ENCODE assay signal across 11 cellular contexts in genomic region chr6:77463881-77464867, GRCh38. TPM values are rescaled to one million over a fixed set of nuclear protein-coding genes. Genes with fewer than 3 reads are reported as not detected.
A peak's percentile ranks its signal among the peaks of the same experiment; 100 is the strongest.
DNase-seq lines count a peak whose midpoint lies in the region; ATAC-seq, FAIRE-seq and TF ChIP-seq lines count a peak whose summit lies in the region.
"Had no signal": no experiment of that assay in that cellular context is flagged by ENCODE, and none has a peak within 500 bp of the region (broad histone marks: within the 10 kb centered on the region; RNA-seq: fewer than 3 reads in every experiment).

No MANE protein-coding gene starts in this region.

- H4K20me1 ChIP-seq in H1 (replicated peaks in 1 of 2; ENCODE audit: control insufficient read depth in 1 of 2, insufficient read depth in 2 of 2, low read length in 2 of 2) = no peaks in the 10 kb centered on the region

- H3K27ac ChIP-seq in heart right ventricle (no peak overlapping the region), H1 (ENCODE audit: low read depth, low read length) (no peak overlapping the region), mucosa of rectum (ENCODE audit: low read depth in 2 of 2, low read length in 2 of 2) (no peak overlapping the region), aorta (ENCODE audit: low read depth in 1 of 2, low read length in 2 of 2) (peak overlapping the region; percentile 5 to 39)

- peak overlapping the region; percentile 40; the same call in 1 of the 2 replicates for H3K18ac ChIP-seq in H1 (ENCODE audit: extremely low read depth, low read length)

- CTCF ChIA-PET in H1 (lab: Charles Lee; ENCODE audit: partially characterized antibody) = interaction anchor here (0.6 to 8.3 kb wide), 26 partner anchors 7 to 1882 kb away, joined by 3 to 112 read pairs (median 4); partner anchors contain the start of gene MEI4

- TF ChIP-seq RAD21 in H1 (IDR thresholded peaks at IDR 0.05 in 1 of 2, conservative IDR thresholded peaks at IDR 0.05 in 1 of 2; ENCODE audit: low read depth in 2 of 2, low read length in 2 of 2) = peak in 1 of 2 experiments; percentile 8; a peak in 1 of 4 replicates

- no peak overlapping the region for H2BK120ac ChIP-seq in H1 (replicated peaks; ENCODE audit: low read depth, low read length)

- peaks cover 38% of the 10 kb centered on the region for H3K23me2 ChIP-seq in H1 (ENCODE audit: low read depth, low read length)

- no peak overlapping the region for H3K14ac ChIP-seq in H1 (ENCODE audit: insufficient read length)

- no peak; a peak in 1 of 3 replicates for TF ChIP-seq POLR2A in H1 (IDR thresholded peaks at IDR 0.05; ENCODE audit: control extremely low read depth in 1 of 2, low read depth in 2 of 2, low read length in 2 of 2)

- H3K79me1 ChIP-seq in H1 (ENCODE audit: low read depth, low read length) = no peaks in the 10 kb centered on the region

- H2AK5ac ChIP-seq in H1 (ENCODE audit: low read depth, low read length) = no peak overlapping the region

- H4K91ac ChIP-seq in H1 (replicated peaks; ENCODE audit: insufficient read length, low read length) = no peak overlapping the region

- peak overlapping the region; percentile 86; the same call in 1 of the 2 replicates for H2BK12ac ChIP-seq in H1 (ENCODE audit: low read depth, low read length)

- H3K4me3 ChIP-seq in heart right ventricle (peak overlapping the region in 9 of 10 donors; percentile 18 to 55 (median 45)), H1 (ENCODE audit: extremely low read depth in 1 of 4, insufficient read depth in 2 of 4, low read depth in 3 of 4, low read length in 4 of 4) (peak overlapping the region; percentile 73 to 91 (median 86)), mucosa of rectum (ENCODE audit: low read length in 2 of 2) (peak overlapping the region; percentile 8 to 53), aorta (ENCODE audit: low read length in 2 of 2) (peak overlapping the region; percentile 19 to 75)

- H3K4ac ChIP-seq in H1 (replicated peaks; ENCODE audit: insufficient read length, low read depth, low read length) = no peak overlapping the region

- POLR2A ChIA-PET in H1 (lab: Charles Lee; ENCODE audit: partially characterized antibody) = interaction anchor here (1.1 to 1.3 kb wide), 2 partner anchors 11 to 103 kb away, joined by 3 read pairs; no protein-coding TSS in a partner anchor

- no peaks in the 10 kb centered on the region for H3K9me3 ChIP-seq in heart right ventricle
- no peaks in the 10 kb centered on the region for H3K9me3 ChIP-seq in H1 (ENCODE audit: insufficient read depth in 2 of 2, low read depth in 1 of 2, low read length in 1 of 2)
- no peaks in the 10 kb centered on the region for H3K9me3 ChIP-seq in mucosa of rectum (ENCODE audit: control insufficient read depth in 2 of 2, low read length in 2 of 2)
- H3K9me3 ChIP-seq in aorta (ENCODE audit: control insufficient read depth, low read length) = no peaks in the 10 kb centered on the region

- TF ChIP-seq EP300 in H1 (IDR thresholded peaks at IDR 0.05; ENCODE audit: borderline replicate concordance in 1 of 2, low read depth in 2 of 2, low read length in 2 of 2) = peak in 1 of 2 experiments; percentile 20; a peak in 1 of 3 replicates

- peak overlapping the region in 2 of 4 experiments; percentile 24 to 32; a peak in 3 of 7 replicates for H3K9ac ChIP-seq in H1 (replicated peaks in 1 of 4; ENCODE audit: extremely low read depth in 1 of 4, low read depth in 3 of 4, low read length in 3 of 4)
- no peak overlapping the region for H3K9ac ChIP-seq in mucosa of rectum (ENCODE audit: low read depth in 1 of 2, low read length in 2 of 2)

- H3K4me2 ChIP-seq in H1 (ENCODE audit: insufficient read depth in 1 of 2, low read depth in 2 of 2, low read length in 2 of 2) = peak overlapping the region; percentile 99 to 100

- peaks cover 0 to 32% (median 22%) of the 10 kb centered on the region in 9 donors for H3K4me1 ChIP-seq in heart right ventricle
- H3K4me1 ChIP-seq in H1 (replicated peaks in 1 of 4; ENCODE audit: control insufficient read depth in 3 of 4, insufficient read depth in 4 of 4, low read length in 3 of 4) = peaks cover 0 to 5% (median under 1%) of the 10 kb centered on the region in 4 experiments; a peak in 5 of 7 replicates
- H3K4me1 ChIP-seq in mucosa of rectum (ENCODE audit: control insufficient read depth in 2 of 2, insufficient read depth in 2 of 2, low read length in 2 of 2) = no peaks in the 10 kb centered on the region
- no peaks in the 10 kb centered on the region for H3K4me1 ChIP-seq in aorta (ENCODE audit: control insufficient read depth in 1 of 2, insufficient read depth in 2 of 2, low read length in 2 of 2)

- H2BK15ac ChIP-seq in H1 (ENCODE audit: low read length) = no peak overlapping the region

- H4K8ac ChIP-seq in H1 (ENCODE audit: extremely low read depth, insufficient read depth, low read length) = peak overlapping the region; percentile 48; the same call in 1 of the 2 replicates

- H3K56ac ChIP-seq in H1 (replicated peaks; ENCODE audit: insufficient read length, low read depth, low read length) = peak overlapping the region; percentile 66

- peak in 5 of 8 donors; percentile 10 to 51 (median 25) for ATAC-seq in heart right ventricle
- peak; percentile 59 for ATAC-seq in aorta (ENCODE audit: low FRiP score)
- no peak for ATAC-seq in GM18502 (IDR thresholded peaks at IDR 0.05; ENCODE audit: poor library complexity, unreplicated experiment)
- no peak for ATAC-seq in HG02981 (IDR thresholded peaks at IDR 0.05; ENCODE audit: unreplicated experiment)
- ATAC-seq: activated CD8-positive, alpha-beta T cell treated with anti-CD3 and anti-CD28 coated beads, Interleukin-2, amount 10 ng/mL, durations not matched to agents 7 days and 5 days had no signal

- H2AFZ ChIP-seq in H1 (ENCODE audit: low read length) = peak overlapping the region; percentile 96

- WGBS in heart right ventricle, 2 donors = 4% methylated on average over 56 to 61 of the region's 61 CpGs
- 1% methylated on average over 36 of the region's 61 CpGs; no CpG with 5 or more reads in 1 of the 2 experiments for WGBS in H1 (ENCODE audit: extremely low coverage in 1 of 2, insufficient coverage in 1 of 2, insufficient read length in 1 of 2, insufficient replicate concordance in 2 of 2, low coverage in 1 of 2, low lambda C conversion rate in 2 of 2, missing lambda C conversion rate in 1 of 2), 2 experiments
- WGBS in aorta, 2 donors = 3 to 5% methylated on average over 43 to 61 of the region's 61 CpGs

- no peak overlapping the region for H2BK20ac ChIP-seq in H1 (ENCODE audit: low read length)

- FAIRE-seq in H1 (lab: Jason Lieb, UNC) = no peak

- H3K27me3 ChIP-seq in heart right ventricle (peaks cover 4 to 74% (median 66%) of the 10 kb centered on the region in 7 donors), H1 (replicated peaks in 1 of 4; ENCODE audit: control insufficient read depth in 3 of 4, extremely low read depth in 1 of 4, insufficient read depth in 3 of 4, low read length in 3 of 4) (peaks cover 4 to 53% (median 46%) of the 10 kb centered on the region in 4 experiments), mucosa of rectum (ENCODE audit: control insufficient read depth in 2 of 2, insufficient read depth in 2 of 2, low read length in 2 of 2) (peaks cover 42 to 48% of the 10 kb centered on the region in 2 donors), aorta (ENCODE audit: control insufficient read depth in 1 of 2, insufficient read depth in 2 of 2, low read length in 1 of 2) (no peaks in the 10 kb centered on the region)

- H4K5ac ChIP-seq in H1 (ENCODE audit: insufficient read length, low read depth, low read length) = no peak overlapping the region

- H3K36me3 ChIP-seq in heart right ventricle (no peaks in the 10 kb centered on the region), H1 (ENCODE audit: control insufficient read depth in 2 of 4, insufficient read depth in 4 of 4, low read length in 3 of 4) (no peaks in the 10 kb centered on the region), mucosa of rectum (ENCODE audit: control insufficient read depth in 2 of 2, insufficient read depth in 2 of 2, low read length in 2 of 2) (no peaks in the 10 kb centered on the region), aorta (ENCODE audit: control insufficient read depth in 1 of 2, insufficient read depth in 2 of 2, low read length in 1 of 2) (no peaks in the 10 kb centered on the region)

- no peak overlapping the region for H3K23ac ChIP-seq in H1 (ENCODE audit: insufficient read length)

- no peak overlapping the region for H2BK5ac ChIP-seq in H1 (ENCODE audit: low read depth, low read length)

- no peak for DNase-seq in heart right ventricle
- no peak for DNase-seq in cardiac septum (ENCODE audit: low spot score)
- DNase-seq in H1 (ENCODE audit: low read depth in 1 of 2, low spot score in 2 of 2) = peak in 1 of 2 experiments; percentile 74
- peak; percentile 52 to 82 for DNase-seq in aorta
- DNase-seq in germinal center (ENCODE audit: low spot score) = no peak
- DNase-seq: activated CD8-positive, alpha-beta T cell treated with anti-CD3 and anti-CD28 coated beads, Interleukin-2, amount 10 ng/mL, durations not matched to agents 7 days and 5 days; C1 segment of cervical spinal cord; NCI-H1048 had no signal

- TF ChIP-seq CTCF in heart right ventricle (IDR thresholded peaks at IDR 0.05) = no peak
- TF ChIP-seq CTCF in H1 (IDR thresholded peaks at IDR 0.05; ENCODE audit: control extremely low read depth in 1 of 3, insufficient read depth in 1 of 3, low read depth in 1 of 3, low read length in 3 of 3) = no peak

- H3K79me2 ChIP-seq in H1 (ENCODE audit: control insufficient read depth in 1 of 2, insufficient read depth in 2 of 2, low read length in 2 of 2) = no peaks in the 10 kb centered on the region

- intact Hi-C loops in heart right ventricle (cut with DNase I) (loop anchor here in 1 of 10 donors (5.0 kb wide), 1 partner anchor 782 kb away; no protein-coding TSS in a partner anchor), cardiac septum (cut with DNase I) (loop anchor here (10.0 kb wide), 1 partner anchor 779 kb away; no protein-coding TSS in a partner anchor), aorta (cut with DNase I) (loop anchor here (5.0 to 10.0 kb wide), 6 partner anchors 579 to 1768 kb away; partner anchors contain the start of genes HMGN3 (in 1 of the 2) and PHIP (in 1 of the 2))

TF ChIP-seq in H1, 55 proteins besides CTCF, POLR2A, EP300 and RAD21 (continues in another document):
- TF ChIP-seq NRF1 (IDR thresholded peaks at IDR 0.05; ENCODE audit: low read depth, low read length) = no peak
- TF ChIP-seq BACH1 (IDR thresholded peaks at IDR 0.05; ENCODE audit: low read length) = no peak

RNA-seq across cellular contexts. Expression of gene HTR1B, which starts 0.9 kb away (rescaled TPM):
- total RNA-seq in heart right ventricle (under 1 TPM in 1 of 10 donors, not detected in 9; 0.13 TPM), cardiac septum (0.11 TPM), aorta (10 to 100 TPM in 1 of 2 donors, 1 to 10 TPM in 1; 6.6 to 17.5 TPM)
- polyA plus RNA-seq in heart right ventricle (under 1 TPM in 1 of 2 donors, not detected in 1; 0.12 TPM), H1 (2011; rRNA removed) (1.4 and 1.7 TPM in 2 replicates), aorta (1 to 10 TPM in 1 of 2 donors, under 1 TPM in 1; 0.50 to 7.2 TPM)
- 1.1 and 1.6 TPM in 2 replicates for total RNA-seq in H1 (2021; fragmentation: NEBNext Ultra II Directional; extraction: Animal tissue kit (Norgen Biotek cat#: 25700))
- polyA plus RNA-seq in H1 (2011; cell fraction: cytosol; rRNA removed) = 0.70 TPM
- polyA plus RNA-seq in H1 (2011; cell fraction: nucleus; rRNA removed) = 2.3 TPM
- 1.3 to 1.9 TPM (median 1.7 TPM) in 4 replicates for polyA plus RNA-seq in H1 (2012, experiment 1 of 2)
- 0.52 TPM for polyA plus RNA-seq in H1 (2012, experiment 2 of 2)
- 2.0 TPM for polyA plus RNA-seq in H1 (2013, experiment 1 of 2)
- polyA plus RNA-seq in H1 (2013, experiment 2 of 2) = 1.9 TPM
- 1.9 and 2.0 TPM in 2 replicates for polyA minus RNA-seq in H1 (2011; rRNA and poly(A)+ RNA removed)
- polyA minus RNA-seq in H1 (2011; cell fraction: cytosol; rRNA and poly(A)+ RNA removed) = not detected
- 1.9 TPM for polyA minus RNA-seq in H1 (2011; cell fraction: nucleus; rRNA and poly(A)+ RNA removed)
- total RNA-seq: activated CD8-positive, alpha-beta T cell treated with anti-CD3 and anti-CD28 coated beads, Interleukin-2, amount 10 ng/mL, durations not matched to agents 7 days and 5 days had no signal

Comparison
In these comparisons a context has a peak if more than half of its experiments do, and no peak if none do; other contexts are left out.
1. ATAC-seq: peak in heart right ventricle (5 of 8) and aorta (single experiment); none in GM18502 (single experiment) and HG02981 (single experiment).
2. DNase-seq: peak in aorta (2 of 2); none in heart right ventricle (0 of 2), cardiac septum (single experiment) and germinal center (single experiment).
3. H3K27ac ChIP-seq: peak in aorta (2 of 2); none in heart right ventricle (0 of 10), H1 (single experiment) and mucosa of rectum (0 of 2).
4. H3K4me3 ChIP-seq: peak in every context shown above with its lines; median percentile 86 in H1; 47 in aorta; 45 in heart right ventricle; 30 in mucosa of rectum.